16 cellular contexts compared by ENCODE assay signal in genomic region chr14:101062611-101063010, GRCh38.
"Had no signal": no experiment of that assay in that cellular context is flagged by ENCODE, and none has a peak within 500 bp of the region (broad histone marks: within the 10 kb centered on the region; RNA-seq: fewer than 3 reads in every experiment).

No MANE protein-coding gene starts in this region.

- H3K27ac ChIP-seq: colonic mucosa, gastroesophageal sphincter, neutrophil, SK-N-MC, thyroid gland, uterus had no signal

- ATAC-seq: gastroesophageal sphincter; right cardiac atrium; stimulated activated effector memory CD8-positive, alpha-beta T cell treated with anti-CD3 and anti-CD28 coated beads, Interleukin-12 subunit alpha, Interleukin-12 subunit beta, amount 100 ng/mL, for 72 hours had no signal

- H3K4me3 ChIP-seq: colonic mucosa, gastroesophageal sphincter, SK-N-MC, thyroid gland, uterus had no signal

- DNase-seq: activated CD4-positive, alpha-beta T cell treated with anti-CD3 and anti-CD28 coated beads, Interleukin-2, amount 50 U/mL, for 48 hours; activated T-cell treated with anti-CD3 and anti-CD28 coated beads, Interleukin-2, amount 50 U/mL, for 1 hour; colonic mucosa; effector CD4-positive, alpha-beta T cell; islet precursor cell; midbrain; right cardiac atrium; stimulated activated CD4-positive, alpha-beta T cell treated with anti-CD3 and anti-CD28 coated beads, Interleukin-12 subunit alpha, Interleukin-12 subunit beta, amount 100 ng/mL, for 4 hours; stimulated activated CD4-positive, alpha-beta T cell treated with anti-CD3 and anti-CD28 coated beads, Interleukin-2, amount 100 ng/mL, for 24 hours; T-helper 9 cell; thyroid gland; uterus had no signal

- H3K36me3 ChIP-seq: colonic mucosa, gastroesophageal sphincter, neutrophil, thyroid gland, uterus had no signal

- H3K4me1 ChIP-seq: colonic mucosa, gastroesophageal sphincter, thyroid gland, uterus had no signal

- H3K27me3 ChIP-seq: colonic mucosa, neutrophil, thyroid gland, uterus had no signal

- H3K9me3 ChIP-seq: colonic mucosa, gastroesophageal sphincter, neutrophil, thyroid gland, uterus had no signal
